ENCODE assay signal across 13 cellular contexts in genomic region chr6:145669627-145670034, GRCh38.
DNase-seq lines count a peak whose midpoint lies in the region; ATAC-seq and TF ChIP-seq lines count a peak whose summit lies in the region.
"Had no signal": no experiment of that assay in that cellular context is flagged by ENCODE, and none has a peak within 500 bp of the region (broad histone marks: within the 10 kb centered on the region; RNA-seq: fewer than 3 reads in every experiment).

No MANE protein-coding gene starts in this region.

- H3K27ac Mint-ChIP-seq in HFFc6, result peak overlapping the region; percentile 93
- H3K27ac Mint-ChIP-seq in activated T-helper 17 cell treated with anti-CD3 and anti-CD28 coated beads, Interleukin-2, amount 50 U/mL, for 72 hours, result no peak overlapping the region
- H3K27ac Mint-ChIP-seq: natural killer cell treated with Interleukin-12 subunit alpha and Interleukin-12 subunit beta and Interleukin-15 and Interleukin-18, amount 100 ng/mL, for 72 hours had no signal

- DNase-seq in HFFc6 (peak; percentile 80), astrocyte of the spinal cord (ENCODE audit: low read depth, low spot score) (peak; percentile 74), iris pigment epithelial cell (ENCODE audit: low read depth) (peak; percentile 84), COR-L47 (lab: John Stamatoyannopoulos, UW) (no peak), HuH-7.5 (ENCODE audit: low spot score) (no peak)
- DNase-seq: activated CD4-positive, alpha-beta T cell treated with anti-CD3 and anti-CD28 coated beads, Interleukin-2, amount 50 U/mL, for 48 hours; activated naive CD4-positive, alpha-beta T cell treated with anti-CD3 and anti-CD28 coated beads, Interleukin-2, amount 50 U/mL, for 16 hours; NCI-H1417 treated with DMSO at 0.1 percent for 48 hours; NCI-H774; stimulated activated naive CD4-positive, alpha-beta T cell treated with Interleukin-2 at 50 U/mL for 16 hours had no signal

- H3K4me3 ChIP-seq in astrocyte of the spinal cord (ENCODE audit: low read depth, low read length), result no peak overlapping the region

- no peaks in the 10 kb centered on the region for H3K36me3 Mint-ChIP-seq in HFFc6 (ENCODE audit: low read depth)
- no peaks in the 10 kb centered on the region for H3K36me3 Mint-ChIP-seq in activated T-helper 17 cell treated with anti-CD3 and anti-CD28 coated beads, Interleukin-2, amount 50 U/mL, for 72 hours (ENCODE audit: low read depth)

- H3K9me3 Mint-ChIP-seq in HFFc6, result no peaks in the 10 kb centered on the region
- H3K9me3 Mint-ChIP-seq in activated T-helper 17 cell treated with anti-CD3 and anti-CD28 coated beads, Interleukin-2, amount 50 U/mL, for 72 hours, result no peaks in the 10 kb centered on the region

- peaks cover 29% of the 10 kb centered on the region for H3K4me1 Mint-ChIP-seq in HFFc6 (ENCODE audit: low read depth)
- H3K4me1 Mint-ChIP-seq in activated T-helper 17 cell treated with anti-CD3 and anti-CD28 coated beads, Interleukin-2, amount 50 U/mL, for 72 hours, result no peaks in the 10 kb centered on the region

- no peaks in the 10 kb centered on the region for H3K27me3 Mint-ChIP-seq in HFFc6 (ENCODE audit: insufficient read depth)
- H3K27me3 Mint-ChIP-seq in activated T-helper 17 cell treated with anti-CD3 and anti-CD28 coated beads, Interleukin-2, amount 50 U/mL, for 72 hours, result no peaks in the 10 kb centered on the region
- H3K27me3 Mint-ChIP-seq: natural killer cell treated with Interleukin-12 subunit alpha and Interleukin-12 subunit beta and Interleukin-15 and Interleukin-18, amount 100 ng/mL, for 72 hours had no signal

- in situ Hi-C loops in astrocyte of the spinal cord (cut with HindIII; ENCODE audit: low sequenced_read_pairs), result no loop called here

- no peak for ATAC-seq in HG03457 (IDR thresholded peaks at IDR 0.05; ENCODE audit: unreplicated experiment)
- no peak for ATAC-seq in activated T-helper 17 cell treated with anti-CD3 and anti-CD28 coated beads, Interleukin-2, amount 50 U/mL, for 72 hours (replicated peaks)
- ATAC-seq: natural killer cell treated with Interleukin-12 subunit alpha and Interleukin-12 subunit beta and Interleukin-15 and Interleukin-18, amount 100 ng/mL, for 72 hours had no signal

- H3K4me3 Mint-ChIP-seq in HFFc6, result peak overlapping the region; percentile 73
- H3K4me3 Mint-ChIP-seq in activated T-helper 17 cell treated with anti-CD3 and anti-CD28 coated beads, Interleukin-2, amount 50 U/mL, for 72 hours, result no peak overlapping the region
- H3K4me3 Mint-ChIP-seq: natural killer cell treated with Interleukin-12 subunit alpha and Interleukin-12 subunit beta and Interleukin-15 and Interleukin-18, amount 100 ng/mL, for 72 hours had no signal

- no peak for TF ChIP-seq CTCF in HFFc6 (IDR thresholded peaks at IDR 0.05)
- no peak for TF ChIP-seq CTCF in astrocyte of the spinal cord (IDR thresholded peaks at IDR 0.05; ENCODE audit: low read depth, low read length)

Comparison
In these comparisons a context has a peak if more than half of its experiments do, and no peak if none do; other contexts are left out.
1. DNase-seq: peak in HFFc6 (single experiment), astrocyte of the spinal cord (single experiment) and iris pigment epithelial cell (single experiment); none in COR-L47 (single experiment) and HuH-7.5 (single experiment).